In genomic region chr5:66100851-66101250, GRCh38 we compare ENCODE assay signal across 26 cellular contexts. TPM values are rescaled to one million over a fixed set of nuclear protein-coding genes. Genes with fewer than 3 reads are reported as not detected.
DNase-seq lines count a peak whose midpoint lies in the region; ATAC-seq, FAIRE-seq and TF ChIP-seq lines count a peak whose summit lies in the region.
"Had no signal": no experiment of that assay in that cellular context is flagged by ENCODE, and none has a peak within 500 bp of the region (broad histone marks: within the 10 kb centered on the region; RNA-seq: fewer than 3 reads in every experiment).

No MANE protein-coding gene starts in this region.

- no peak overlapping the region for H3K4me2 ChIP-seq in DND-41 (ENCODE audit: insufficient read depth, low read length)
- H3K4me2 ChIP-seq: A549; BLaER1 treated with 17β-estradiol and CSF1 and Interleukin-3, amounts not matched to agents 10 nM and 100 nM had no signal

- intact Hi-C loops in kidney (cut with DNase I): no loop called here

- no peak for DNase-seq in DND-41
- no peak for DNase-seq in HFFc6
- DNase-seq in NCI-H226: peak; percentile 73
- DNase-seq in COLO668 (lab: John Stamatoyannopoulos, UW; ENCODE audit: unreplicated experiment): no peak
- no peak for DNase-seq in kidney
- no peak for DNase-seq in stimulated activated CD4-positive, alpha-beta T cell treated with anti-CD3 and anti-CD28 coated beads, Interleukin-4, amount 100 ng/mL, for 1 hour
- DNase-seq: 8988T; ACHN; AML-193; BE2C; Calu3; CD4-positive, alpha-beta T cell; CD8-positive, alpha-beta memory T cell; COR-L47; DMS53; DMS79 treated with DMSO at 0.1 percent for 48 hours; GDM1; GM23248; H7; HCEC 1CT had no signal

- peaks cover 84% of the 10 kb centered on the region for H3K9me3 Mint-ChIP-seq in HFFc6

- H3K9me3 ChIP-seq in DND-41 (ENCODE audit: insufficient read depth, low read length, severe bottlenecking): peaks cover 11% of the 10 kb centered on the region
- peaks cover 6 to 30% of the 10 kb centered on the region in 2 donors for H3K9me3 ChIP-seq in kidney (ENCODE audit: control insufficient read depth in 1 of 2, low read length in 2 of 2)

- peak; percentile 35; the same call in 1 of the 3 replicates for ATAC-seq in DND-41 (ENCODE audit: insufficient read depth, low read depth)
- ATAC-seq: A549, GM12878 had no signal

- H3K4me1 ChIP-seq in DND-41 (ENCODE audit: insufficient read depth, low read length) (no peaks in the 10 kb centered on the region), kidney (ENCODE audit: control insufficient read depth in 1 of 2, insufficient read depth in 1 of 2, low read depth in 1 of 2, low read length in 2 of 2) (no peaks in the 10 kb centered on the region)
- H3K4me1 ChIP-seq: A549; BE2C; BLaER1 treated with 17β-estradiol and CSF1 and Interleukin-3, amounts not matched to agents 10 nM and 100 nM had no signal

- H3K4me3 Mint-ChIP-seq in HFFc6: no peak overlapping the region
- H3K4me3 Mint-ChIP-seq: CD14-positive monocyte; CD4-positive, alpha-beta T cell; CD8-positive, alpha-beta memory T cell had no signal

- no peaks in the 10 kb centered on the region for H3K79me2 ChIP-seq in DND-41 (ENCODE audit: insufficient read depth, low read length)

- H3K4me3 ChIP-seq in DND-41 (ENCODE audit: low read depth in 1 of 2, low read length in 2 of 2) (no peak overlapping the region), kidney (ENCODE audit: low read length in 2 of 2) (no peak overlapping the region)
- H3K4me3 ChIP-seq: A549; BLaER1 treated with 17β-estradiol and CSF1 and Interleukin-3, amounts not matched to agents 10 nM and 100 nM; GM12878; GM23248 had no signal

- H3K4me1 Mint-ChIP-seq in HFFc6 (ENCODE audit: low read depth): no peaks in the 10 kb centered on the region
- H3K4me1 Mint-ChIP-seq: CD14-positive monocyte; CD8-positive, alpha-beta memory T cell had no signal

- H3K27me3 ChIP-seq in DND-41 (ENCODE audit: insufficient read depth, low read length, poor library complexity): no peaks in the 10 kb centered on the region
- H3K27me3 ChIP-seq: BE2C; BLaER1 treated with 17β-estradiol and CSF1 and Interleukin-3, amounts not matched to agents 10 nM and 100 nM had no signal

- peaks cover 85% of the 10 kb centered on the region for H3K36me3 Mint-ChIP-seq in HFFc6 (ENCODE audit: low read depth)

- H3K27ac Mint-ChIP-seq in HFFc6: peak overlapping the region; percentile 9; the same call in 1 of the 2 replicates
- H3K27ac Mint-ChIP-seq: CD14-positive monocyte; CD4-positive, alpha-beta T cell; CD8-positive, alpha-beta memory T cell had no signal

- no peak overlapping the region for H3K27ac ChIP-seq in DND-41 (ENCODE audit: low read length)
- H3K27ac ChIP-seq in kidney (ENCODE audit: low read depth in 2 of 2, low read length in 2 of 2): no peak overlapping the region
- H3K27ac ChIP-seq: A549; BLaER1 treated with 17β-estradiol and CSF1 and Interleukin-3, amounts not matched to agents 10 nM and 100 nM; GM23248 had no signal

- no peak overlapping the region for H2AFZ ChIP-seq in DND-41 (ENCODE audit: low read depth, low read length)
- H2AFZ ChIP-seq: GM23248 had no signal

- no peak for FAIRE-seq in kidney (lab: Jason Lieb, UNC)
- FAIRE-seq: A549, GM12878, GM19239, H1 had no signal

- no peaks in the 10 kb centered on the region for H4K20me1 ChIP-seq in DND-41 (ENCODE audit: insufficient read depth, low read length)
- H4K20me1 ChIP-seq: BLaER1 treated with 17β-estradiol and CSF1 and Interleukin-3, amounts not matched to agents 10 nM and 100 nM had no signal

- TF ChIP-seq CTCF in DND-41 (IDR thresholded peaks at IDR 0.05; ENCODE audit: borderline replicate concordance, extremely low read depth, low read length, poor library complexity, severe bottlenecking) (no peak), HFFc6 (IDR thresholded peaks at IDR 0.05) (no peak), kidney (IDR thresholded peaks at IDR 0.05; ENCODE audit: borderline replicate concordance, extremely low read depth, insufficient read depth) (no peak)

- no peaks in the 10 kb centered on the region for H3K36me3 ChIP-seq in DND-41 (ENCODE audit: insufficient read depth, low read length)
- H3K36me3 ChIP-seq in kidney (ENCODE audit: control insufficient read depth in 1 of 2, insufficient read depth in 2 of 2, low read length in 2 of 2): no peaks in the 10 kb centered on the region
- H3K36me3 ChIP-seq: BE2C had no signal

- H3K9ac ChIP-seq in DND-41 (ENCODE audit: low read depth, low read length): no peak overlapping the region
- H3K9ac ChIP-seq in kidney (ENCODE audit: low read length in 2 of 2): no peak overlapping the region
- H3K9ac ChIP-seq: BLaER1 treated with 17β-estradiol and CSF1 and Interleukin-3, amounts not matched to agents 10 nM and 100 nM; GM23248 had no signal

- peaks cover 48% of the 10 kb centered on the region for H3K27me3 Mint-ChIP-seq in HFFc6 (ENCODE audit: insufficient read depth)
- H3K27me3 Mint-ChIP-seq: CD4-positive, alpha-beta T cell had no signal

RNA-seq across cellular contexts. Expression of gene SREK1, which starts 43.2 kb away (rescaled TPM):
- total RNA-seq in HFFc6 (2021; fragmentation: NEBNext Ultra II Directional; extraction: Animal tissue kit (Norgen Biotek cat#: 25700)): 10 to 100 TPM; 32.4 to 39.7 (median 37.0) TPM
- total RNA-seq in kidney: 70.0 TPM
- polyA plus RNA-seq in kidney (ENCODE audit: insufficient read depth, low read depth, low replicate concordance): 22.2 TPM
